1 cellular context compared by ENCODE assay signal in genomic region chr3:127172211-127172610, GRCh38.
TF ChIP-seq lines count a peak whose summit lies in the region.

No MANE protein-coding gene starts in this region.

TF ChIP-seq in SK-N-SH, 30 proteins besides CTCF, POLR2A, EP300 and RAD21:
- no peak for TF ChIP-seq YY1 (IDR thresholded peaks at IDR 0.05; ENCODE audit: low read depth)
- no peak for TF ChIP-seq TCF12 (IDR thresholded peaks at IDR 0.05)
- TF ChIP-seq ELF1 (IDR thresholded peaks at IDR 0.05) = no peak
- TF ChIP-seq CHD2 (IDR thresholded peaks at IDR 0.05; ENCODE audit: low read length, partially characterized antibody) = no peak
- TF ChIP-seq USF2 (IDR thresholded peaks at IDR 0.05; ENCODE audit: borderline replicate concordance, low read depth, low read length) = no peak
- TF ChIP-seq TAF1 (IDR thresholded peaks at IDR 0.05; ENCODE audit: borderline replicate concordance, low read depth, low read length) = no peak
- no peak for TF ChIP-seq FOXJ3 (CRISPR knock-in tag; IDR thresholded peaks at IDR 0.05)
- no peak for TF ChIP-seq MEF2A (IDR thresholded peaks at IDR 0.05; ENCODE audit: borderline replicate concordance, low read depth)
- no peak for TF ChIP-seq JUND (IDR thresholded peaks at IDR 0.05)
- no peak for TF ChIP-seq POLR2AphosphoS5 (IDR thresholded peaks at IDR 0.05; ENCODE audit: low read depth, low read length)
- TF ChIP-seq RCOR1 (IDR thresholded peaks at IDR 0.05; ENCODE audit: low read length) = no peak
- TF ChIP-seq RXRA (IDR thresholded peaks at IDR 0.05; ENCODE audit: borderline replicate concordance, low read depth) = no peak
- TF ChIP-seq RFX5 (IDR thresholded peaks at IDR 0.05; ENCODE audit: low read length) = no peak
- TF ChIP-seq TEAD4 (IDR thresholded peaks at IDR 0.05; ENCODE audit: borderline replicate concordance, insufficient read depth) = no peak
- TF ChIP-seq GATA2 (CRISPR knock-in tag; IDR thresholded peaks at IDR 0.05) = no peak
- TF ChIP-seq GABPA (IDR thresholded peaks at IDR 0.05; ENCODE audit: low read depth) = no peak
- TF ChIP-seq IRF3 (IDR thresholded peaks at IDR 0.05; ENCODE audit: low read depth, low read length) = no peak
- no peak for TF ChIP-seq FOXM1 (IDR thresholded peaks at IDR 0.05; ENCODE audit: low read depth)
